In the genomic region with DNA sequence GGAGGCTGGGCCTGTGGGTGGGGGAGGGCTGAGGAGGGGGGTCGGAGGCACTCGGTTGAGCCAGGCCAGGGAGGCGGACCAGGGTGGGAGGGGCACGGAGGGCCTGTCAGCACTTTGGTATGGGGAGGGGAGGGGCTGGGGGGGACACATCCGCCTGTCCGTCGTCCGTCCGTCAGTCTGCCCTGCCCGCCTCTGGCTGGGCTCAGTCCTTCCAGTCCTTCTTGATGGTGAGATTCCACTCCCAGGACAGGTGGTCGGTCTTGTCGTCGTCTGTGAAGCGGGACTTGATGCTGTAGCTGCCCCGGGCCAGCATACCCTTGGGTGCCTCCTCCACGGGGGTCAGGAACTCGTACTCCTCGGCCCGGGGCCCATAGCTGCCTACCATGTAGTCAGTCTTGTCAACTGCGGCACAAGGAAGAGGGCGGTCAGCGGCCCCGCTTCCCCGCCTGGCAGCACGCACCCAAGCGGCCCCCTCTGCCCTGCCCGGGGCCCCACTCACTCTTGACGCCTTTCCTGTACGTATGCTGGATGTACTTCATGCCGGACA, we compare ENCODE assay signal across 6 cellular contexts.
DNase-seq lines count a peak whose midpoint lies in the region; ATAC-seq and TF ChIP-seq lines count a peak whose summit lies in the region.

No MANE protein-coding gene starts in this region.

- DNase-seq in GM03348 (ENCODE audit: low spot score), result peak; percentile 86
- DNase-seq in iPS-NIHi7 (ENCODE audit: extremely low spot score), result peak; percentile 50
- DNase-seq in NCI-H187 (lab: John Stamatoyannopoulos, UW), result no peak
- DNase-seq in cortex of kidney (lab: John Stamatoyannopoulos, UW), result no peak

- ATAC-seq in SK-N-SH treated with all-trans-retinoic acid at 6 μM for 48 hours (peak; percentile 34), GM19397 (IDR thresholded peaks at IDR 0.05; ENCODE audit: unreplicated experiment) (no peak)

TF ChIP-seq in SK-N-SH treated with all-trans-retinoic acid at 6 μM for 48 hours, 23 proteins besides CTCF, POLR2A, EP300 and RAD21:
- TF ChIP-seq ARNTL (CRISPR knock-in tag; IDR thresholded peaks at IDR 0.05; ENCODE audit: borderline replicate concordance, low read depth), result no peak
- 0 out of 2 replicates have a peak, but pooled peaks have one; percentile 50 for TF ChIP-seq SNAI2 (CRISPR knock-in tag; IDR thresholded peaks at IDR 0.05)
TF ChIP-seq in SK-N-SH treated with all-trans-retinoic acid at 6 μM for 48 hours: peak in this region for 1.

Comparison
In these comparisons a context has a peak if more than half of its experiments do, and no peak if none do; other contexts are left out.
1. DNase-seq: peak in GM03348 (single experiment) and iPS-NIHi7 (single experiment); none in NCI-H187 (0 of 2) and cortex of kidney (single experiment).